In genomic region chr1:202155478-202156021, GRCh38 we compare ENCODE assay signal across 10 cellular contexts. TPM values are rescaled to one million over a fixed set of nuclear protein-coding genes. Genes with fewer than 3 reads are reported as not detected.
A peak's percentile ranks its signal among the peaks of the same experiment; 100 is the strongest.
DNase-seq lines count a peak whose midpoint lies in the region; ATAC-seq and TF ChIP-seq lines count a peak whose summit lies in the region.
"Had no signal": no experiment of that assay in that cellular context is flagged by ENCODE, and none has a peak within 500 bp of the region (broad histone marks: within the 10 kb centered on the region; RNA-seq: fewer than 3 reads in every experiment).

No MANE protein-coding gene starts in this region.

- intact Hi-C loops in mucosa of descending colon (cut with DNase I, micrococcal nuclease) = no loop called here

- ATAC-seq in mucosa of descending colon = peak; percentile 48
- ATAC-seq in GM21576 (IDR thresholded peaks at IDR 0.05; ENCODE audit: unreplicated experiment) = no peak
- no peak for ATAC-seq in GM19035 (IDR thresholded peaks at IDR 0.05; ENCODE audit: unreplicated experiment)
- ATAC-seq in GM21515 (IDR thresholded peaks at IDR 0.05; ENCODE audit: unreplicated experiment) = no peak
- no peak for ATAC-seq in GM18867 (IDR thresholded peaks at IDR 0.05; ENCODE audit: unreplicated experiment)

- H3K4me3 ChIP-seq in mucosa of descending colon = no peak overlapping the region

- peaks cover 36% of the 10 kb centered on the region for H3K4me1 Mint-ChIP-seq in activated naive CD8-positive, alpha-beta T cell treated with anti-CD3 and anti-CD28 coated beads for 36 hours

- peaks cover 11% of the 10 kb centered on the region for H3K4me1 ChIP-seq in mucosa of descending colon (ENCODE audit: low read depth)
- H3K4me1 ChIP-seq: foreskin keratinocyte had no signal

- no peaks in the 10 kb centered on the region for H3K27me3 Mint-ChIP-seq in activated naive CD8-positive, alpha-beta T cell treated with anti-CD3 and anti-CD28 coated beads for 36 hours

- peaks cover 57% of the 10 kb centered on the region for H3K36me3 Mint-ChIP-seq in activated naive CD8-positive, alpha-beta T cell treated with anti-CD3 and anti-CD28 coated beads for 36 hours

- no peak overlapping the region for H3K4me3 Mint-ChIP-seq in activated naive CD8-positive, alpha-beta T cell treated with anti-CD3 and anti-CD28 coated beads for 36 hours

- no peak for TF ChIP-seq CTCF in mucosa of descending colon (IDR thresholded peaks at IDR 0.05)

- no peaks in the 10 kb centered on the region for H3K9me3 Mint-ChIP-seq in activated naive CD8-positive, alpha-beta T cell treated with anti-CD3 and anti-CD28 coated beads for 36 hours

- H3K27ac Mint-ChIP-seq in activated naive CD8-positive, alpha-beta T cell treated with anti-CD3 and anti-CD28 coated beads for 36 hours = peak overlapping the region; percentile 23

- no peaks in the 10 kb centered on the region for H3K9me3 ChIP-seq in mucosa of descending colon

- H3K36me3 ChIP-seq in mucosa of descending colon (ENCODE audit: low read depth) = no peaks in the 10 kb centered on the region

- DNase-seq in DMS153 (lab: John Stamatoyannopoulos, UW) (peak; percentile 36), LoVo (ENCODE audit: low spot score) (peak; percentile 50), mucosa of descending colon (peak; percentile 59 to 71 (median 64))
- no peak for DNase-seq in activated naive CD8-positive, alpha-beta T cell treated with anti-CD3 and anti-CD28 coated beads for 36 hours
- DNase-seq: NCI-H524 treated with DMSO at 0.1 percent for 48 hours had no signal

RNA-seq across cellular contexts. Expression of gene PTPN7, which starts 4.9 kb away (rescaled TPM):
- total RNA-seq in activated naive CD8-positive, alpha-beta T cell treated with anti-CD3 and anti-CD28 coated beads for 36 hours = 100 to 1,000 TPM; 317 to 329 TPM
- total RNA-seq in mucosa of descending colon = 1 to 10 TPM; 5.0 to 6.3 (median 6.1) TPM
- total RNA-seq: foreskin keratinocyte had no signal

RNA-seq across cellular contexts. Expression of gene ARL8A, which starts 11.0 kb away (rescaled TPM):
- 10 to 100 TPM; 23.4 to 27.8 TPM for total RNA-seq in activated naive CD8-positive, alpha-beta T cell treated with anti-CD3 and anti-CD28 coated beads for 36 hours
- 10 to 100 TPM; 36.3 to 69.6 (median 41.2) TPM for total RNA-seq in mucosa of descending colon

RNA-seq across cellular contexts. Expression of gene GPR37L1, which starts 32.8 kb away (rescaled TPM):
- total RNA-seq in activated naive CD8-positive, alpha-beta T cell treated with anti-CD3 and anti-CD28 coated beads for 36 hours = not detected
- total RNA-seq in mucosa of descending colon = 1 to 10 TPM; 2.4 to 3.5 (median 2.9) TPM
- total RNA-seq: foreskin keratinocyte had no signal

RNA-seq across cellular contexts. Expression of gene LGR6, which starts 38.0 kb away (rescaled TPM):
- under 1 TPM; 0.06 to 0.22 TPM for total RNA-seq in activated naive CD8-positive, alpha-beta T cell treated with anti-CD3 and anti-CD28 coated beads for 36 hours
- 1 to 10 TPM in 2 of 3 donors, under 1 TPM in 1; 0.66 to 4.2 (median 1.3) TPM for total RNA-seq in mucosa of descending colon

Comparison
In these comparisons a context has a peak if more than half of its experiments do, and no peak if none do; other contexts are left out.
1. RNA of gene PTPN7, which starts 4.9 kb away (total RNA-seq): 317 to 329 TPM in activated naive CD8-positive, alpha-beta T cell treated with anti-CD3 and anti-CD28 coated beads for 36 hours; 5.0 to 6.3 TPM in mucosa of descending colon; every median in the first group is over 10 times any median in the second.